ENCODE assay signal across 1 cellular context in the genomic region with DNA sequence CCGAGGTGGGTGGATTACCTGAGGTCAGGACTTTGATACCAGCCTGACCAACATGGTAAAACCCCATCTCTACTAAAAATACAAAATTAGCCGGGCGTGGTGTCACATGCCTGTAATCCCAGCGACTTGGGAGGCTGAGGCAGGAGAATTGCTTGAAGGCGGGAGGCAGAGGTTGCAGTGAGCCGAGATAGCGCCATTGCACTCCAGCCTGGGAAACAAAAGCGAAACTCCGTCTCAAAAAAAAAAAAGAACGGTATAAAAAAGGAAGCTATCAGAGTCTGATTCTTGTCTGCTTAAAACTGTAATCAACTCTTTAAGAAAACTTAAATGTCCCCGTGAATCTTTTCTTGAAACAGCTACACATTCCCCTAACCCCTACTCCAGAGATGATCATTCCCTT.
TF ChIP-seq lines count a peak whose summit lies in the region.

No MANE protein-coding gene starts in this region.

TF ChIP-seq in K562, 482 proteins besides CTCF, POLR2A, EP300 and RAD21:
- TF ChIP-seq, protein P1, sequence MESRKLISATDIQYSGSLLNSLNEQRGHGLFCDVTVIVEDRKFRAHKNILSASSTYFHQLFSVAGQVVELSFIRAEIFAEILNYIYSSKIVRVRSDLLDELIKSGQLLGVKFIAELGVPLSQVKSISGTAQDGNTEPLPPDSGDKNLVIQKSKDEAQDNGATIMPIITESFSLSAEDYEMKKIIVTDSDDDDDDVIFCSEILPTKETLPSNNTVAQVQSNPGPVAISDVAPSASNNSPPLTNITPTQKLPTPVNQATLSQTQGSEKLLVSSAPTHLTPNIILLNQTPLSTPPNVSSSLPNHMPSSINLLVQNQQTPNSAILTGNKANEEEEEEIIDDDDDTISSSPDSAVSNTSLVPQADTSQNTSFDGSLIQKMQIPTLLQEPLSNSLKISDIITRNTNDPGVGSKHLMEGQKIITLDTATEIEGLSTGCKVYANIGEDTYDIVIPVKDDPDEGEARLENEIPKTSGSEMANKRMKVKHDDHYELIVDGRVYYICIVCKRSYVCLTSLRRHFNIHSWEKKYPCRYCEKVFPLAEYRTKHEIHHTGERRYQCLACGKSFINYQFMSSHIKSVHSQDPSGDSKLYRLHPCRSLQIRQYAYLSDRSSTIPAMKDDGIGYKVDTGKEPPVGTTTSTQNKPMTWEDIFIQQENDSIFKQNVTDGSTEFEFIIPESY (CRISPR knock-in tag; IDR thresholded peaks at IDR 0.05), result peak; percentile 76
- TF ChIP-seq SMARCE1 (IDR thresholded peaks at IDR 0.05), result 0 out of 2 replicates have a peak, but pooled peaks have one; percentile 12
TF ChIP-seq in K562: peak in this region for 2; not testable (repeated sequence) for 480.
